Comparison of ENCODE assay signal across 27 cellular contexts in the genomic region with DNA sequence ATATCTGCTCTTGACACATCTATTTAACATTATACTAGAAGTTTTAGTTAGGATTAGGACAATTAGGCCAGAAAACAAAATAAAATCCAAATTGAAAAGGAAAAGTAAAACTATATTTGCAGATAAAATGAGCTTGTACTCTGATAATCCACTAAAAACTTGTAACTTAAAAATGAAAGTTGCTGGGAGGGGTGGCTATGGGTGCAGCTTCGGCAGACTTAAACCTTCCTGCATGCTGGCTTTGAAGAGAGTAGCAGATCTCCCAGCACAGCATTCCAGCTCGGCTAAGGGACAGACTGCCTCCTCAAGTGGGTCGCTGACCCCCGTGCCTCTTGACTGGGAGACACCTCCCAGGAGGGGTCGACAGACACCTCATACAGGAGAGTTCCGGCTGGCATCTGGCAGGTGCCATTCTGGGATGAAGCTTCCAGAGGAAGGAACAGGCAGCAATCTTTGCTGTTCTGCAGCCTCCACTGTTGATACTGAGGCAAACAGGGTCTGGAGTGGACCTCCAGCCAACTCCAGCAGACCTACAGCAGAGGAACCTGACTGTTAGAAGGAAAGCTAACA.
"Had no signal": no experiment of that assay in that cellular context is flagged by ENCODE, and none has a peak within 500 bp of the region (broad histone marks: within the 10 kb centered on the region; RNA-seq: fewer than 3 reads in every experiment).

No MANE protein-coding gene starts in this region.

- H3K4me2 ChIP-seq: neural progenitor cell, smooth muscle cell had no signal

- H3K4me3 ChIP-seq: left lung, lung, neural progenitor cell, psoas muscle, right atrium auricular region, right lobe of liver, smooth muscle cell, tibial nerve, uterus had no signal

- H3K27ac ChIP-seq: left lung, neural progenitor cell, neutrophil, parathyroid adenoma, psoas muscle, right atrium auricular region, right lobe of liver, tibial nerve, uterus had no signal

- H3K4me1 ChIP-seq: left lung, neural progenitor cell, parathyroid adenoma, psoas muscle, right atrium auricular region, right lobe of liver, tibial nerve, uterus had no signal

- DNase-seq: hippocampal formation; left colon; mesendoderm; naive B cell; natural killer cell; nephron progenitor cell; occipital lobe; stimulated activated CD4-positive, alpha-beta T cell treated with anti-CD3 and anti-CD28 coated beads, Interleukin-1b, Interleukin-23, amount 100 ng/mL, for 48 hours; stimulated activated CD4-positive, alpha-beta T cell treated with anti-CD3 and anti-CD28 coated beads, Interleukin-2, amount 100 ng/mL, for 48 hours; stimulated activated CD4-positive, alpha-beta T cell treated with anti-CD3 and anti-CD28 coated beads, Interleukin-4, amount 100 ng/mL, for 4 hours; stimulated activated CD8-positive, alpha-beta memory T cell treated with anti-CD3 and anti-CD28 coated beads, Interleukin-4, amount 100 ng/mL, for 48 hours; stimulated activated naive CD4-positive, alpha-beta T cell treated with Interleukin-2 at 50 U/mL for 16 hours; stimulated activated naive CD8-positive, alpha-beta T cell treated with anti-CD3 and anti-CD28 coated beads, Interleukin-15, amount 100 ng/mL, for 72 hours; substantia nigra; uterus had no signal

- H3K9me3 ChIP-seq: neutrophil, psoas muscle, right atrium auricular region, right lobe of liver, uterus had no signal

- H3K36me3 ChIP-seq: left lung, neural progenitor cell, neutrophil, right atrium auricular region, right lobe of liver, tibial nerve, uterus had no signal

- FAIRE-seq: keratinocyte had no signal

- H3K9ac ChIP-seq: neural progenitor cell, parathyroid adenoma had no signal

- H2AFZ ChIP-seq: neural progenitor cell, parathyroid adenoma had no signal

- ATAC-seq: left colon; left lung; natural killer cell; psoas muscle; right lobe of liver; stimulated activated memory B cell treated with anti-CD40 and anti-IgM and Interleukin-4, amounts not matched to agents 10 μg/mL and 1 μg/mL and 100 μg/mL, for 72 hours; stimulated activated naive CD8-positive, alpha-beta T cell treated with anti-CD3 and anti-CD28 coated beads, Interleukin-15, amount 100 ng/mL, for 72 hours had no signal

- H3K79me2 ChIP-seq: parathyroid adenoma had no signal

- H3K27me3 ChIP-seq: left lung, neural progenitor cell, neutrophil, right atrium auricular region, right lobe of liver, tibial nerve, uterus had no signal
